Comparison of ENCODE assay signal across 1 cellular context in genomic region chr1:17539202-17539525, GRCh38.
TF ChIP-seq lines count a peak whose summit lies in the region.

No MANE protein-coding gene starts in this region.

TF ChIP-seq in SK-N-SH treated with all-trans-retinoic acid at 6 μM for 48 hours, 23 proteins besides CTCF, POLR2A, EP300 and RAD21 (continued from another document):
- TF ChIP-seq SNAI2 (CRISPR knock-in tag; IDR thresholded peaks at IDR 0.05) (no peak), ZFP30 (CRISPR knock-in tag; IDR thresholded peaks at IDR 0.05) (no peak), CSRNP3 (CRISPR knock-in tag; IDR thresholded peaks at IDR 0.05) (no peak), PPARA (CRISPR knock-in tag; IDR thresholded peaks at IDR 0.05; ENCODE audit: borderline replicate concordance) (no peak), BACH2 (CRISPR knock-in tag; IDR thresholded peaks at IDR 0.05; ENCODE audit: borderline replicate concordance) (no peak), ZNF565 (CRISPR knock-in tag; conservative IDR thresholded peaks at IDR 0.05; ENCODE audit: low read depth) (no peak), ZNF8 (CRISPR knock-in tag; IDR thresholded peaks at IDR 0.05) (no peak), TCF4 (CRISPR knock-in tag; IDR thresholded peaks at IDR 0.05; ENCODE audit: borderline replicate concordance) (no peak), CREB5 (CRISPR knock-in tag; IDR thresholded peaks at IDR 0.05; ENCODE audit: low read depth) (no peak), PATZ1 (CRISPR knock-in tag; IDR thresholded peaks at IDR 0.05; ENCODE audit: borderline replicate concordance) (no peak), OSR1 (CRISPR knock-in tag; IDR thresholded peaks at IDR 0.05) (no peak), ESRRG (CRISPR knock-in tag; IDR thresholded peaks at IDR 0.05) (no peak)
TF ChIP-seq in SK-N-SH treated with all-trans-retinoic acid at 6 μM for 48 hours: peak in this region for 0.
